Comparison of ENCODE assay signal across 8 cellular contexts in the genomic region with DNA sequence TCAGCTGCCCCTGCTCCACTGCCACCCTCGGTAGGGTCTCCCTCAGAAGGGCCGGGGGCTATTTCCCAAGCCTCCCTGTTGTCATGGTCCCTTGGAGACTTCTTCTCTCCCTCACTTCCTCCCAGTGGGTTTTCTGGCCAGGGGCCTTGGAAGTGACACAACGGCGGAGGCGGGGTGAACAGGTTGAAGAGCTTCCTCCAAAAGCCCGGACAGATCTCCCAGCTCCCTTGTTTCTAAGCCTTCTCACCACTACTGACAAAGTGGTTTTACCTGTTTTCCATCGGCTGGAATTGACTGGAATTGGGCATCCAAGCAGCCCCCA. TPM values are rescaled to one million over a fixed set of nuclear protein-coding genes. Genes with fewer than 3 reads are reported as not detected.
DNase-seq lines count a peak whose midpoint lies in the region; ATAC-seq, FAIRE-seq and TF ChIP-seq lines count a peak whose summit lies in the region.

No MANE protein-coding gene starts in this region.

- WGBS in thymus, result 31% methylated on average over 7 of the region's 7 CpGs

- no peak for FAIRE-seq in kidney (lab: Jason Lieb, UNC)

- peak overlapping the region; percentile 61 for H3K4me3 Mint-ChIP-seq in T-helper 2 cell treated with Interferon-gamma antibody and Interleukin-4, amounts not matched to agents 5 μg/mL and 100 μg/mL, for 36 hours
- H3K4me3 Mint-ChIP-seq in activated T-helper 17 cell treated with anti-CD3 and anti-CD28 coated beads, Interleukin-2, amount 50 U/mL, for 72 hours, result peak overlapping the region; percentile 74

- H3K27me3 Mint-ChIP-seq in T-helper 2 cell treated with Interferon-gamma antibody and Interleukin-4, amounts not matched to agents 5 μg/mL and 100 μg/mL, for 36 hours (ENCODE audit: low read depth), result no peaks in the 10 kb centered on the region
- H3K27me3 Mint-ChIP-seq in activated T-helper 17 cell treated with anti-CD3 and anti-CD28 coated beads, Interleukin-2, amount 50 U/mL, for 72 hours, result no peaks in the 10 kb centered on the region

- H3K4me1 ChIP-seq in kidney (ENCODE audit: control insufficient read depth in 1 of 2, insufficient read depth in 1 of 2, low read depth in 1 of 2, low read length in 2 of 2) (peaks cover 58 to 63% of the 10 kb centered on the region in 2 donors), thymus (ENCODE audit: control insufficient read depth, insufficient read depth, low read length) (peaks cover 75% of the 10 kb centered on the region)

- no peak overlapping the region for H3K4me3 ChIP-seq in kidney (ENCODE audit: low read length in 2 of 2)
- H3K4me3 ChIP-seq in thymus (ENCODE audit: low read length), result no peak overlapping the region

- ATAC-seq in activated T-helper 17 cell treated with anti-CD3 and anti-CD28 coated beads, Interleukin-2, amount 50 U/mL, for 72 hours (replicated peaks), result no peak

- no peak for DNase-seq in T-helper 2 cell treated with Interferon-gamma antibody and Interleukin-4, amounts not matched to agents 5 μg/mL and 100 μg/mL, for 36 hours (ENCODE audit: low spot score)
- DNase-seq in T-helper 2 cell (no peak), kidney (peak; percentile 86), NCI-H774 (lab: John Stamatoyannopoulos, UW) (no peak), NCI-H82 treated with DMSO at 0.1 percent for 48 hours (lab: John Stamatoyannopoulos, UW; ENCODE audit: unreplicated experiment) (no peak), DMS 273 treated with DMSO at 0.1 percent for 48 hours (lab: John Stamatoyannopoulos, UW) (no peak)

- H3K9ac ChIP-seq in kidney (ENCODE audit: low read length in 2 of 2), result peak overlapping the region in 1 of 2 donors; percentile 52

- TF ChIP-seq CTCF in kidney (IDR thresholded peaks at IDR 0.05; ENCODE audit: borderline replicate concordance, extremely low read depth, insufficient read depth), result no peak

- H3K27ac ChIP-seq in kidney (ENCODE audit: low read depth in 2 of 2, low read length in 2 of 2) (peak overlapping the region; percentile 49 to 77), thymus (ENCODE audit: low read depth) (peak overlapping the region; percentile 92)

- H3K36me3 ChIP-seq in kidney (ENCODE audit: control insufficient read depth in 1 of 2, insufficient read depth in 2 of 2, low read length in 2 of 2) (peaks cover 0 to 3% of the 10 kb centered on the region in 2 donors), thymus (ENCODE audit: control insufficient read depth, insufficient read depth) (peaks cover 30% of the 10 kb centered on the region)

- H3K27ac Mint-ChIP-seq in T-helper 2 cell treated with Interferon-gamma antibody and Interleukin-4, amounts not matched to agents 5 μg/mL and 100 μg/mL, for 36 hours, result peak overlapping the region; percentile 84
- peak overlapping the region; percentile 87 for H3K27ac Mint-ChIP-seq in activated T-helper 17 cell treated with anti-CD3 and anti-CD28 coated beads, Interleukin-2, amount 50 U/mL, for 72 hours

- peaks cover 74% of the 10 kb centered on the region for H3K36me3 Mint-ChIP-seq in T-helper 2 cell treated with Interferon-gamma antibody and Interleukin-4, amounts not matched to agents 5 μg/mL and 100 μg/mL, for 36 hours (ENCODE audit: low read depth)
- H3K36me3 Mint-ChIP-seq in activated T-helper 17 cell treated with anti-CD3 and anti-CD28 coated beads, Interleukin-2, amount 50 U/mL, for 72 hours (ENCODE audit: low read depth), result peaks cover 95% of the 10 kb centered on the region

- H3K4me1 Mint-ChIP-seq in T-helper 2 cell treated with Interferon-gamma antibody and Interleukin-4, amounts not matched to agents 5 μg/mL and 100 μg/mL, for 36 hours (ENCODE audit: low read depth), result peaks cover 84% of the 10 kb centered on the region
- peaks cover 81% of the 10 kb centered on the region for H3K4me1 Mint-ChIP-seq in activated T-helper 17 cell treated with anti-CD3 and anti-CD28 coated beads, Interleukin-2, amount 50 U/mL, for 72 hours

- intact Hi-C loops in kidney (cut with DNase I), result no loop called here

- H3K9me3 Mint-ChIP-seq in T-helper 2 cell treated with Interferon-gamma antibody and Interleukin-4, amounts not matched to agents 5 μg/mL and 100 μg/mL, for 36 hours, result no peaks in the 10 kb centered on the region
- no peaks in the 10 kb centered on the region for H3K9me3 Mint-ChIP-seq in activated T-helper 17 cell treated with anti-CD3 and anti-CD28 coated beads, Interleukin-2, amount 50 U/mL, for 72 hours

- H3K9me3 ChIP-seq in kidney (ENCODE audit: control insufficient read depth in 1 of 2, low read length in 2 of 2) (no peaks in the 10 kb centered on the region), thymus (ENCODE audit: control insufficient read depth) (no peaks in the 10 kb centered on the region)

- no peaks in the 10 kb centered on the region for H3K27me3 ChIP-seq in thymus (ENCODE audit: control insufficient read depth, insufficient read depth)

RNA-seq across cellular contexts. Expression of gene MYH9, which starts 14.5 kb away (rescaled TPM):
- total RNA-seq in activated T-helper 17 cell treated with anti-CD3 and anti-CD28 coated beads, Interleukin-2, amount 50 U/mL, for 72 hours, result 100 to 1,000 TPM; 782 to 800 TPM
- total RNA-seq in kidney, result 655 TPM
- polyA plus RNA-seq in kidney (ENCODE audit: insufficient read depth, low read depth, low replicate concordance) (85.2 TPM), thymus (155 TPM)
